Comparison of ENCODE assay signal across 24 cellular contexts in genomic region chr3:128281461-128282367, GRCh38.
DNase-seq lines count a peak whose midpoint lies in the region; ATAC-seq, FAIRE-seq and TF ChIP-seq lines count a peak whose summit lies in the region.
"Had no signal": no experiment of that assay in that cellular context is flagged by ENCODE, and none has a peak within 500 bp of the region (broad histone marks: within the 10 kb centered on the region; RNA-seq: fewer than 3 reads in every experiment).

No MANE protein-coding gene starts in this region.

- peak; percentile 47 for DNase-seq in activated CD8-positive, alpha-beta memory T cell treated with anti-CD3 and anti-CD28 coated beads for 24 hours
- DNase-seq in activated CD8-positive, alpha-beta memory T cell treated with anti-CD3 and anti-CD28 coated beads, Interleukin-2, amount 50 U/mL, for 4 hours, result no peak
- DNase-seq in H1 (ENCODE audit: low read depth in 1 of 2, low spot score in 2 of 2) (peak in 1 of 2 experiments; percentile 46), mesothelial cell of epicardium (ENCODE audit: low spot score in 2 of 2, unreplicated experiment in 2 of 2) (no peak), thoracic aorta (ENCODE audit: low spot score) (no peak), NCI-H69 (lab: John Stamatoyannopoulos, UW) (no peak), occipital lobe (lab: John Stamatoyannopoulos, UW) (no peak)
- DNase-seq: activated CD4-positive, alpha-beta T cell treated with anti-CD3 and anti-CD28 coated beads for 36 hours; activated naive CD8-positive, alpha-beta T cell treated with anti-CD3 and anti-CD28 coated beads for 36 hours; activated T-cell treated with anti-CD3 and anti-CD28 coated beads, Interleukin-2, amount 50 U/mL, for 48 hours; GOT3; mucosa of descending colon; MV-4-11; T-helper 9 cell had no signal

- H3K4me2 ChIP-seq in H1 (ENCODE audit: insufficient read depth in 1 of 2, low read depth in 2 of 2, low read length in 2 of 2), result peak overlapping the region; percentile 55 to 62; a peak in 3 of 4 replicates
- H3K4me2 ChIP-seq: BLaER1 treated with 17β-estradiol and CSF1 and Interleukin-3, amounts not matched to agents 10 nM and 100 nM had no signal

- TF ChIP-seq CTCF in H1 (IDR thresholded peaks at IDR 0.05; ENCODE audit: control extremely low read depth in 1 of 3, insufficient read depth in 1 of 3, low read depth in 1 of 3, low read length in 3 of 3), result no peak
- no peak for TF ChIP-seq CTCF in mesothelial cell of epicardium (IDR thresholded peaks at IDR 0.05; ENCODE audit: unreplicated experiment)
- no peak for TF ChIP-seq CTCF in thoracic aorta (IDR thresholded peaks at IDR 0.05)

- H4K5ac ChIP-seq in H1 (ENCODE audit: insufficient read length, low read depth, low read length), result no peak overlapping the region

- H2BK120ac ChIP-seq in H1 (replicated peaks; ENCODE audit: low read depth, low read length), result peak overlapping the region; percentile 71

- H3K4me3 Mint-ChIP-seq in mesothelial cell of epicardium, result no peak overlapping the region
- H3K4me3 Mint-ChIP-seq: activated CD4-positive, alpha-beta T cell treated with anti-CD3 and anti-CD28 coated beads for 36 hours; activated naive CD8-positive, alpha-beta T cell treated with anti-CD3 and anti-CD28 coated beads for 36 hours had no signal

- no peaks in the 10 kb centered on the region for H3K79me1 ChIP-seq in H1 (ENCODE audit: low read depth, low read length)

- H3K4me1 Mint-ChIP-seq in mesothelial cell of epicardium, result peaks cover 68% of the 10 kb centered on the region

- no peaks in the 10 kb centered on the region for H3K79me2 ChIP-seq in H1 (ENCODE audit: control insufficient read depth in 1 of 2, insufficient read depth in 2 of 2, low read length in 2 of 2)

- H2AFZ ChIP-seq in H1 (ENCODE audit: low read length), result no peak overlapping the region

- H2BK20ac ChIP-seq in H1 (ENCODE audit: low read length), result peak overlapping the region; percentile 91

- no peak for TF ChIP-seq POLR2A in H1 (IDR thresholded peaks at IDR 0.05; ENCODE audit: control extremely low read depth in 1 of 2, low read depth in 2 of 2, low read length in 2 of 2)

- no peak for TF ChIP-seq RAD21 in H1 (IDR thresholded peaks at IDR 0.05 in 1 of 2, conservative IDR thresholded peaks at IDR 0.05 in 1 of 2; ENCODE audit: low read depth in 2 of 2, low read length in 2 of 2)

- H3K27me3 Mint-ChIP-seq in mesothelial cell of epicardium (ENCODE audit: low read depth), result no peaks in the 10 kb centered on the region
- H3K27me3 Mint-ChIP-seq: activated CD4-positive, alpha-beta T cell treated with anti-CD3 and anti-CD28 coated beads for 36 hours; activated naive CD8-positive, alpha-beta T cell treated with anti-CD3 and anti-CD28 coated beads for 36 hours; brain had no signal

- peak overlapping the region; percentile 33; the same call in 1 of the 2 replicates for H2AK5ac ChIP-seq in H1 (ENCODE audit: low read depth, low read length)

- H3K9me3 Mint-ChIP-seq in mesothelial cell of epicardium, result no peaks in the 10 kb centered on the region
- H3K9me3 Mint-ChIP-seq: activated naive CD8-positive, alpha-beta T cell treated with anti-CD3 and anti-CD28 coated beads for 36 hours; brain had no signal

- H2BK5ac ChIP-seq in H1 (ENCODE audit: low read depth, low read length), result peak overlapping the region; percentile 53; the same call in 1 of the 2 replicates

- peak overlapping the region; percentile 56 for H3K18ac ChIP-seq in H1 (ENCODE audit: extremely low read depth, low read length)

- ATAC-seq in thoracic aorta (ENCODE audit: insufficient number of reproducible peaks, low FRiP score, low read depth) (no peak), HG03342 (IDR thresholded peaks at IDR 0.05; ENCODE audit: unreplicated experiment) (no peak)
- ATAC-seq: activated CD4-positive, alpha-beta T cell treated with anti-CD3 and anti-CD28 coated beads for 36 hours; esophagus mucosa; K562 had no signal

- no peak for FAIRE-seq in H1 (lab: Jason Lieb, UNC)
- FAIRE-seq: A204.1, K562, keratinocyte, pancreas had no signal

- H3K9ac ChIP-seq in H1 (replicated peaks in 1 of 4; ENCODE audit: extremely low read depth in 1 of 4, low read depth in 3 of 4, low read length in 3 of 4), result no peak overlapping the region
- H3K9ac ChIP-seq: BLaER1 treated with 17β-estradiol and CSF1 and Interleukin-3, amounts not matched to agents 10 nM and 100 nM had no signal

- H3K27ac ChIP-seq in H1 (ENCODE audit: low read depth, low read length) (no peak overlapping the region), thoracic aorta (peak overlapping the region; percentile 66 to 70)
- H3K27ac ChIP-seq: BLaER1 treated with 17β-estradiol and CSF1 and Interleukin-3, amounts not matched to agents 10 nM and 100 nM; SJSA1 had no signal

- peak overlapping the region; percentile 36 for H2BK15ac ChIP-seq in H1 (ENCODE audit: low read length)

- H3K4me3 ChIP-seq in H1 (ENCODE audit: extremely low read depth in 1 of 4, insufficient read depth in 2 of 4, low read depth in 3 of 4, low read length in 4 of 4), result no peak overlapping the region
- peak overlapping the region; percentile 23 for H3K4me3 ChIP-seq in thoracic aorta
- H3K4me3 ChIP-seq: BLaER1 treated with 17β-estradiol and CSF1 and Interleukin-3, amounts not matched to agents 10 nM and 100 nM; K562; mucosa of descending colon; pancreas; SJSA1; transverse colon had no signal

- H3K4me1 ChIP-seq in H1 (replicated peaks in 1 of 4; ENCODE audit: control insufficient read depth in 3 of 4, insufficient read depth in 4 of 4, low read length in 3 of 4) (peaks cover 32 to 64% (median 40%) of the 10 kb centered on the region in 4 experiments), thoracic aorta (ENCODE audit: control insufficient read depth in 1 of 2, low read depth in 2 of 2) (peaks cover 19 to 51% of the 10 kb centered on the region in 2 donors)
- H3K4me1 ChIP-seq: BLaER1 treated with 17β-estradiol and CSF1 and Interleukin-3, amounts not matched to agents 10 nM and 100 nM had no signal

- CTCF ChIA-PET in H1 (lab: Charles Lee; ENCODE audit: partially characterized antibody), result interaction anchor here (0.8 to 3.5 kb wide), 5 partner anchors 11 to 56 kb away, joined by 3 to 17 read pairs (median 7); no protein-coding TSS in a partner anchor

- peak overlapping the region; percentile 94; the same call in 1 of the 2 replicates for H2BK12ac ChIP-seq in H1 (ENCODE audit: low read depth, low read length)

- H4K20me1 ChIP-seq in H1 (replicated peaks in 1 of 2; ENCODE audit: control insufficient read depth in 1 of 2, insufficient read depth in 2 of 2, low read length in 2 of 2), result no peaks in the 10 kb centered on the region

- H3K36me3 ChIP-seq in H1 (ENCODE audit: control insufficient read depth in 2 of 4, insufficient read depth in 4 of 4, low read length in 3 of 4) (no peaks in the 10 kb centered on the region), thoracic aorta (no peaks in the 10 kb centered on the region)
- H3K36me3 ChIP-seq: pancreas, SJSA1, transverse colon had no signal

- POLR2A ChIA-PET in H1 (lab: Charles Lee; ENCODE audit: partially characterized antibody), result interaction anchor here (1.2 kb wide), 1 partner anchor 9 kb away, joined by 3 read pairs; no protein-coding TSS in a partner anchor

- TF ChIP-seq EP300 in H1 (IDR thresholded peaks at IDR 0.05; ENCODE audit: borderline replicate concordance in 1 of 2, low read depth in 2 of 2, low read length in 2 of 2), result no peak

- no peak overlapping the region for H3K23ac ChIP-seq in H1 (ENCODE audit: insufficient read length)

- H3K9me3 ChIP-seq in H1 (ENCODE audit: insufficient read depth in 2 of 2, low read depth in 1 of 2, low read length in 1 of 2) (no peaks in the 10 kb centered on the region), thoracic aorta (no peaks in the 10 kb centered on the region)
- H3K9me3 ChIP-seq: BLaER1 treated with 17β-estradiol and CSF1 and Interleukin-3, amounts not matched to agents 10 nM and 100 nM; mucosa of descending colon; pancreas; SJSA1; transverse colon had no signal

- peak overlapping the region; percentile 24 for H3K4ac ChIP-seq in H1 (replicated peaks; ENCODE audit: insufficient read length, low read depth, low read length)

- no peaks in the 10 kb centered on the region for H3K36me3 Mint-ChIP-seq in mesothelial cell of epicardium

- peaks cover 0 to 12% (median 7%) of the 10 kb centered on the region in 4 experiments; a peak in 3 of 7 replicates for H3K27me3 ChIP-seq in H1 (replicated peaks in 1 of 4; ENCODE audit: control insufficient read depth in 3 of 4, extremely low read depth in 1 of 4, insufficient read depth in 3 of 4, low read length in 3 of 4)
- H3K27me3 ChIP-seq in thoracic aorta (replicated peaks; ENCODE audit: insufficient read depth), result no peaks in the 10 kb centered on the region
- H3K27me3 ChIP-seq: BLaER1 treated with 17β-estradiol and CSF1 and Interleukin-3, amounts not matched to agents 10 nM and 100 nM; pancreas; SJSA1; transverse colon had no signal

- peak overlapping the region; percentile 91 for H4K91ac ChIP-seq in H1 (replicated peaks; ENCODE audit: insufficient read length, low read length)

- no peaks in the 10 kb centered on the region for H3K23me2 ChIP-seq in H1 (ENCODE audit: low read depth, low read length)

- WGBS in H1 (ENCODE audit: extremely low coverage in 1 of 2, insufficient coverage in 1 of 2, insufficient read length in 1 of 2, insufficient replicate concordance in 2 of 2, low coverage in 1 of 2, low lambda C conversion rate in 2 of 2, missing lambda C conversion rate in 1 of 2), 2 experiments, result 79% methylated on average over 11 of the region's 11 CpGs; no CpG with 5 or more reads in 1 of the 2 experiments

- H3K14ac ChIP-seq in H1 (ENCODE audit: insufficient read length), result no peak overlapping the region

- H3K56ac ChIP-seq in H1 (replicated peaks; ENCODE audit: insufficient read length, low read depth, low read length), result no peak overlapping the region

- H4K8ac ChIP-seq in H1 (ENCODE audit: extremely low read depth, insufficient read depth, low read length), result peak overlapping the region; percentile 39; the same call in 1 of the 2 replicates

- peak overlapping the region; percentile 92 for H3K27ac Mint-ChIP-seq in mesothelial cell of epicardium
- H3K27ac Mint-ChIP-seq: activated CD4-positive, alpha-beta T cell treated with anti-CD3 and anti-CD28 coated beads for 36 hours; activated naive CD8-positive, alpha-beta T cell treated with anti-CD3 and anti-CD28 coated beads for 36 hours had no signal

TF ChIP-seq in H1, 55 proteins besides CTCF, POLR2A, EP300 and RAD21 (continues in another document):
- no peak for TF ChIP-seq KDM5A (IDR thresholded peaks at IDR 0.05; ENCODE audit: low read length)
- no peak for TF ChIP-seq RFX5 (IDR thresholded peaks at IDR 0.05; ENCODE audit: borderline replicate concordance, low read depth, low read length)
- no peak for TF ChIP-seq USF2 (IDR thresholded peaks at IDR 0.05; ENCODE audit: low read length)
- no peak for TF ChIP-seq RXRA (IDR thresholded peaks at IDR 0.05; ENCODE audit: insufficient read depth, low read depth, low read length)
- TF ChIP-seq SIRT6 (IDR thresholded peaks at IDR 0.05; ENCODE audit: low read length), result no peak
